20 cellular contexts compared by ENCODE assay signal in the genomic region with DNA sequence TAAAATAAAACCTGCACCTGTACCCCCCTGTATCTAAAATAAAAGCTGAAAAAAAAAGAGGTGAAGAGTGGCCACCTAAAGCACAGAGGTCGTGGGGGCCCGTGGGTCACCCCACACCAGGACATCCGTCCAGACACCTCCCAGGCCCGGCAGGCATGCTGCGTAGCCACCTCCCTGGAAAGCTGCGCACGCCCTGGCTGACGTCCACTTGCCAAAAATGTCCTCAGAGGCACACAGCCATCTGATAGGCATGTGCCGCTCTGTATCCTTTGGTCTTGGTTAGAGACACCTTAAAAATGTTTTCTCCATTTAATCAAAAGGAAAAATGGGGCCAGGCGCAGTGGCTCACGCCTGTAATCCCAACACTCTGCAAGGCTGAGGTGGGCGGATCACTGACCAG. TPM values are rescaled to one million over a fixed set of nuclear protein-coding genes. Genes with fewer than 3 reads are reported as not detected.
DNase-seq lines count a peak whose midpoint lies in the region; ATAC-seq and TF ChIP-seq lines count a peak whose summit lies in the region.
"Had no signal": no experiment of that assay in that cellular context is flagged by ENCODE, and none has a peak within 500 bp of the region (broad histone marks: within the 10 kb centered on the region; RNA-seq: fewer than 3 reads in every experiment).

No MANE protein-coding gene starts in this region.

- in situ Hi-C loops in G401 (cut with HindIII; ENCODE audit: low sequenced_read_pairs), result no loop called here

- H3K9me3 ChIP-seq in heart left ventricle, result no peaks in the 10 kb centered on the region

- WGBS in heart left ventricle, 4 donors, result 36 to 52% (median 45%) methylated on average over 12 of the region's 12 CpGs

- H3K4me3 ChIP-seq in heart left ventricle, result no peak overlapping the region
- H3K4me3 ChIP-seq: SK-N-MC had no signal

- H3K36me3 ChIP-seq in heart left ventricle, result no peaks in the 10 kb centered on the region

- H3K4me1 ChIP-seq in heart left ventricle, result peaks cover 0 to 11% (median 0%) of the 10 kb centered on the region in 12 donors

- TF ChIP-seq POLR2A in heart left ventricle (IDR thresholded peaks at IDR 0.05), result no peak

- ATAC-seq in heart left ventricle, result peak; percentile 60 to 89 (median 86)
- ATAC-seq in left lobe of liver, result peak; percentile 22
- ATAC-seq in GM19397 (IDR thresholded peaks at IDR 0.05; ENCODE audit: unreplicated experiment), result no peak
- no peak for ATAC-seq in GM21390 (IDR thresholded peaks at IDR 0.05; ENCODE audit: unreplicated experiment)

- 0 out of 2 replicates have a peak overlapping the region, but pooled peaks have one; percentile 16 for H3K27ac ChIP-seq in VCaP
- H3K27ac ChIP-seq in heart left ventricle, result peak overlapping the region in 6 of 12 donors; percentile 7 to 71 (median 42)
- H3K27ac ChIP-seq: SK-N-MC had no signal

- DNase-seq in G401 (ENCODE audit: low spot score) (peak; percentile 92), heart left ventricle (peak; percentile 60 to 79 (median 78)), left lobe of liver (ENCODE audit: low spot score) (no peak), NCI-H2029 treated with DMSO at 0.1 percent for 48 hours (lab: John Stamatoyannopoulos, UW) (no peak), HPDE6-E6E7 (ENCODE audit: extremely low spot score) (no peak)
- DNase-seq: DMS53, GF-D8, KBM-7, NCI-H1092, NCI-H1436, NCI-H187 treated with DMSO at 0.1 percent for 48 hours, NCI-H226, NCI-H524 treated with DMSO at 0.1 percent for 48 hours, NCI-H82, OCI-M1, SHP77 had no signal

- TF ChIP-seq CTCF in VCaP (conservative IDR thresholded peaks at IDR 0.05) (no peak), heart left ventricle (IDR thresholded peaks at IDR 0.05) (no peak)

- intact Hi-C loops in heart left ventricle (cut with DNase I), result no loop called here

- no peaks in the 10 kb centered on the region for H3K27me3 ChIP-seq in heart left ventricle

RNA-seq across cellular contexts. Expression of a gene that starts 17.7 kb away (rescaled TPM):
- total RNA-seq in G401 (2014; rRNA removed; shearing (Covaris generic)), result 4.0 and 24.1 TPM in 2 replicates
- total RNA-seq in heart left ventricle, result 1 to 10 TPM in 4 of 9 donors, under 1 TPM in 5; 0.42 to 2.3 (median 0.99) TPM
- 1 to 10 TPM in 1 of 2 donors, under 1 TPM in 1; 0.88 to 1.4 TPM for polyA plus RNA-seq in heart left ventricle
- 2.2 TPM for total RNA-seq in left lobe of liver

RNA-seq across cellular contexts. Expression of a gene that starts 45.7 kb away (rescaled TPM):
- total RNA-seq in G401 (2014; rRNA removed; shearing (Covaris generic)), result 98.5 and 101 TPM in 2 replicates
- total RNA-seq in heart left ventricle, result 10 to 100 TPM; 10.2 to 27.7 (median 11.7) TPM
- polyA plus RNA-seq in heart left ventricle, result 10 to 100 TPM in 1 of 2 donors, 1 to 10 TPM in 1; 7.2 to 17.6 TPM
- 12.3 TPM for total RNA-seq in left lobe of liver

RNA-seq across cellular contexts. Expression of a gene that starts 54.7 kb away (rescaled TPM):
- total RNA-seq in G401 (2014; rRNA removed; shearing (Covaris generic)), result 51.6 and 91.7 TPM in 2 replicates
- total RNA-seq in heart left ventricle (10 to 100 TPM; 28.6 to 73.3 (median 37.2) TPM), left lobe of liver (30.3 TPM)
- 10 to 100 TPM; 32.6 to 39.2 TPM for polyA plus RNA-seq in heart left ventricle

RNA-seq across cellular contexts. Expression of a gene that starts 54.9 kb away (rescaled TPM):
- total RNA-seq in G401 (2014; rRNA removed; shearing (Covaris generic)), result 139 and 164 TPM in 2 replicates
- total RNA-seq in heart left ventricle (10 to 100 TPM in 1 of 9 donors, 1 to 10 TPM in 8; 2.9 to 19.1 (median 6.0) TPM), left lobe of liver (4.5 TPM)
- 1 to 10 TPM; 6.3 to 7.7 TPM for polyA plus RNA-seq in heart left ventricle

Comparison
In these comparisons a context has a peak if more than half of its experiments do, and no peak if none do; other contexts are left out.
1. DNase-seq: peak in G401 (single experiment) and heart left ventricle (5 of 5); none in left lobe of liver (single experiment), NCI-H2029 treated with DMSO at 0.1 percent for 48 hours (single experiment) and HPDE6-E6E7 (single experiment).
2. ATAC-seq: peak in heart left ventricle (4 of 4) and left lobe of liver (single experiment); none in GM19397 (single experiment) and GM21390 (single experiment).